In genomic region chr16:17468611-17469010, GRCh38 we compare ENCODE assay signal across 8 cellular contexts. TPM values are rescaled to one million over a fixed set of nuclear protein-coding genes. Genes with fewer than 3 reads are reported as not detected.
DNase-seq lines count a peak whose midpoint lies in the region; TF ChIP-seq lines count a peak whose summit lies in the region.

No MANE protein-coding gene starts in this region.

- no peaks in the 10 kb centered on the region for H3K9me3 Mint-ChIP-seq in nephron progenitor cell

- H3K9me3 ChIP-seq in AG04450 (ENCODE audit: control insufficient read depth, insufficient read depth, low read length) (no peaks in the 10 kb centered on the region), colonic mucosa (no peaks in the 10 kb centered on the region), A673 (ENCODE audit: low read depth, low read length, poor library complexity, severe bottlenecking) (no peaks in the 10 kb centered on the region)

- CTCF ChIA-PET in AG04450 (lab: Charles Lee) = interaction anchor here (1.0 to 5.3 kb wide), 22 partner anchors 8 to 607 kb away, joined by 3 to 38 read pairs (median 4); no protein-coding TSS in a partner anchor
- CTCF ChIA-PET in A673 (lab: Charles Lee) = interaction anchor here (0.5 kb wide), 1 partner anchor 606 kb away, joined by 6 read pairs; no protein-coding TSS in a partner anchor

- peaks cover 53% of the 10 kb centered on the region for H3K4me1 Mint-ChIP-seq in nephron progenitor cell

- DNase-seq in AG04450 (ENCODE audit: low read depth, low spot score) (no peak), HL-60 (ENCODE audit: low read depth in 1 of 2, low spot score in 1 of 2) (no peak), colonic mucosa (no peak), nephron progenitor cell (no peak), NCI-H1092 treated with DMSO at 0.1 percent for 48 hours (lab: John Stamatoyannopoulos, UW) (no peak), A673 (ENCODE audit: low spot score) (no peak), T1000 (lab: John Stamatoyannopoulos, UW) (no peak), NCI-H1930 (lab: John Stamatoyannopoulos, UW) (no peak)

- H3K27ac Mint-ChIP-seq in nephron progenitor cell = no peak overlapping the region

- H3K36me3 Mint-ChIP-seq in nephron progenitor cell (ENCODE audit: low read depth) = peaks cover 4% of the 10 kb centered on the region

- no TSS peak for BruUV-seq in A673 (replicated peaks; lab: Mats Ljungman, UMichigan)

- H3K4me3 ChIP-seq in AG04450 (ENCODE audit: low read depth, low read length) = peak overlapping the region; percentile 74
- H3K4me3 ChIP-seq in HL-60 (replicated peaks; ENCODE audit: insufficient read depth, low read length) = peak overlapping the region; percentile 94
- H3K4me3 ChIP-seq in colonic mucosa = peak overlapping the region; percentile 91
- no peak overlapping the region for H3K4me3 ChIP-seq in A673 (ENCODE audit: low read depth, low read length, poor library complexity, severe bottlenecking)

- intact Hi-C loops in colonic mucosa (cut with DNase I) (loop anchor here (5.0 kb wide), 4 partner anchors 121 to 606 kb away; no protein-coding TSS in a partner anchor), A673 (cut with micrococcal nuclease; ENCODE audit: unreplicated experiment) (loop anchor here (10.0 kb wide), 2 partner anchors 184 to 604 kb away; no protein-coding TSS in a partner anchor)

- H3K36me3 ChIP-seq in colonic mucosa = no peaks in the 10 kb centered on the region
- H3K36me3 ChIP-seq in A673 (ENCODE audit: insufficient read depth, low read length, poor library complexity, severe bottlenecking) = no peaks in the 10 kb centered on the region

- H3K27ac ChIP-seq in AG04450 (ENCODE audit: low read depth, low read length) = no peak overlapping the region
- H3K27ac ChIP-seq in HL-60 (replicated peaks) = peak overlapping the region; percentile 68
- no peak overlapping the region for H3K27ac ChIP-seq in colonic mucosa
- H3K27ac ChIP-seq in A673 (ENCODE audit: low read depth, low read length, poor library complexity, severe bottlenecking) = no peak overlapping the region

- H3K4me3 Mint-ChIP-seq in nephron progenitor cell = peak overlapping the region; percentile 92

- TF ChIP-seq CTCF in AG04450 (IDR thresholded peaks at IDR 0.05; ENCODE audit: low read depth, low read length) = no peak
- TF ChIP-seq CTCF in HL-60 (IDR thresholded peaks at IDR 0.05; ENCODE audit: insufficient read depth, low read length) = no peak
- no peak for TF ChIP-seq CTCF in colonic mucosa (IDR thresholded peaks at IDR 0.05)
- TF ChIP-seq CTCF in nephron progenitor cell (IDR thresholded peaks at IDR 0.05) = no peak
- TF ChIP-seq CTCF in A673 (conservative IDR thresholded peaks at IDR 0.05; ENCODE audit: low read depth, low read length) = no peak

- H3K9ac ChIP-seq in colonic mucosa (ENCODE audit: low read depth in 2 of 2, low read length in 2 of 2) = peak overlapping the region in 1 of 2 donors; percentile 73

- H3K27me3 ChIP-seq in AG04450 (ENCODE audit: control insufficient read depth, insufficient read depth, low read length) (no peaks in the 10 kb centered on the region), HL-60 (ENCODE audit: insufficient read depth, poor library complexity, severe bottlenecking) (no peaks in the 10 kb centered on the region), colonic mucosa (no peaks in the 10 kb centered on the region), A673 (replicated peaks; ENCODE audit: insufficient read depth, low read depth, low read length, poor library complexity) (peaks cover 28% of the 10 kb centered on the region)

- peaks cover 23% of the 10 kb centered on the region for H3K27me3 Mint-ChIP-seq in nephron progenitor cell (ENCODE audit: low read depth, poor library complexity)

- POLR2A ChIA-PET in AG04450 (lab: Yijun Ruan, JAX) = interaction anchor here (1.0 kb wide), 1 partner anchor 103 kb away, joined by 4 read pairs; no protein-coding TSS in a partner anchor
- POLR2A ChIA-PET in A673 (lab: Charles Lee; ENCODE audit: low non-redundant PET) = no interaction called here

- H3K4me1 ChIP-seq in colonic mucosa = peaks cover 14% of the 10 kb centered on the region
- H3K4me1 ChIP-seq in A673 (ENCODE audit: insufficient read depth, low read length, poor library complexity, severe bottlenecking) = no peaks in the 10 kb centered on the region

RNA-seq across cellular contexts. Expression of gene XYLT1, which starts 2.1 kb away (rescaled TPM):
- polyA plus RNA-seq in AG04450 (2011; rRNA removed) = 6.7 and 9.2 TPM in 2 replicates
- polyA minus RNA-seq in AG04450 (2011; rRNA and poly(A)+ RNA removed) = 27.7 and 36.1 TPM in 2 replicates
- total RNA-seq in colonic mucosa (10 to 100 TPM; 15.0 to 18.3 TPM), A673 (2021) (0.13 and 0.64 TPM in 2 replicates)
